ENCODE assay signal across 28 cellular contexts in the genomic region with DNA sequence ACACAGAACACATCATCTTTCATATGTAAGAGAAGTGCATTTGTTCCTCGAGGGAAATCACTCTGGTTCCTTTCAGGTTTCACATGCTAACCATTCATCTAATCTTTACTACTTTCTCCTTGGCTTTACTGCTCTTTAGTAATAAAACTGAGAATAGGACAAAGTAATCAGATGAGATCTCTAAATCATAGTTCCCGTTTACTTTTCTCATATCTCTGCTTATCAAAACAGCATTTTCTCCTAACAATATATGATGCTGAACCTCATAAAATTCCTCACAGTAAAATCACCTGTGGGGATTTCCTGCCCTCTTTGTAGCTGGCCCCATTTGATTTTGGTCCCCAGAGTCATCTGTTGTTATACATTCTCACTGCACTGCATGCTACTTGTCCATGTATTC.
"Had no signal": no experiment of that assay in that cellular context is flagged by ENCODE, and none has a peak within 500 bp of the region (broad histone marks: within the 10 kb centered on the region; RNA-seq: fewer than 3 reads in every experiment).

No MANE protein-coding gene starts in this region.

- H3K27me3 Mint-ChIP-seq: naive thymus-derived CD4-positive, alpha-beta T cell; natural killer cell treated with Interleukin-12 subunit alpha and Interleukin-12 subunit beta and Interleukin-15 and Interleukin-18, amount 100 ng/mL, for 72 hours; stimulated activated naive B cell treated with anti-CD40 and anti-IgM and Interleukin-4, amounts not matched to agents 10 μg/mL and 1 μg/mL and 100 μg/mL, for 72 hours had no signal

- H3K27ac ChIP-seq: left lung, lower lobe of right lung, pancreas, prostate gland, skin epidermis, testis, thyroid gland, transverse colon, upper lobe of left lung, vagina had no signal

- H3K9me3 Mint-ChIP-seq: natural killer cell treated with Interleukin-12 subunit alpha and Interleukin-12 subunit beta and Interleukin-15 and Interleukin-18, amount 100 ng/mL, for 72 hours; stimulated activated naive B cell treated with anti-CD40 and anti-IgM and Interleukin-4, amounts not matched to agents 10 μg/mL and 1 μg/mL and 100 μg/mL, for 72 hours had no signal

- H3K27ac Mint-ChIP-seq: natural killer cell treated with Interleukin-12 subunit alpha and Interleukin-12 subunit beta and Interleukin-15 and Interleukin-18, amount 100 ng/mL, for 72 hours; stimulated activated naive B cell treated with anti-CD40 and anti-IgM and Interleukin-4, amounts not matched to agents 10 μg/mL and 1 μg/mL and 100 μg/mL, for 72 hours had no signal

- H3K4me3 ChIP-seq: left lung, lower lobe of right lung, pancreas, prostate gland, skin epidermis, stomach, testis, thyroid gland, transverse colon, upper lobe of left lung, vagina had no signal

- DNase-seq: hippocampal formation; kidney glomerular epithelial cell; left cardiac atrium; left lung; lower lobe of right lung; mammary epithelial cell; mesenchymal stem cell; naive thymus-derived CD4-positive, alpha-beta T cell; nucleus accumbens; pancreas; posterior cingulate gyrus; retina; right cardiac atrium; stimulated activated CD4-positive, alpha-beta T cell treated with anti-CD3 and anti-CD28 coated beads, Interleukin-12 subunit alpha, Interleukin-12 subunit beta, amount 100 ng/mL, for 4 hours; stimulated activated CD4-positive, alpha-beta T cell treated with anti-CD3 and anti-CD28 coated beads, Interleukin-15, amount 100 ng/mL, for 24 hours; stimulated activated CD4-positive, alpha-beta T cell treated with anti-CD3 and anti-CD28 coated beads, Interleukin-2, amount 100 ng/mL, for 24 hours; stimulated activated CD4-positive, alpha-beta T cell treated with anti-CD3 and anti-CD28 coated beads, Interleukin-4, amount 100 ng/mL, for 1 hour; stimulated activated naive B cell treated with anti-CD40 and anti-IgM and Interleukin-4, amounts not matched to agents 10 μg/mL and 1 μg/mL and 100 μg/mL, for 72 hours; stimulated activated naive CD8-positive, alpha-beta T cell treated with anti-CD3 and anti-CD28 coated beads, Interleukin-15, Interleukin-2, amounts not matched to agents 100 U/mL and 50 U/mL, for 24 hours; stomach; testis; thyroid gland; transverse colon; upper lobe of left lung had no signal

- H3K4me3 Mint-ChIP-seq: naive thymus-derived CD4-positive, alpha-beta T cell; natural killer cell treated with Interleukin-12 subunit alpha and Interleukin-12 subunit beta and Interleukin-15 and Interleukin-18, amount 100 ng/mL, for 72 hours; stimulated activated naive B cell treated with anti-CD40 and anti-IgM and Interleukin-4, amounts not matched to agents 10 μg/mL and 1 μg/mL and 100 μg/mL, for 72 hours had no signal
